28 cellular contexts compared by ENCODE assay signal in the genomic region with DNA sequence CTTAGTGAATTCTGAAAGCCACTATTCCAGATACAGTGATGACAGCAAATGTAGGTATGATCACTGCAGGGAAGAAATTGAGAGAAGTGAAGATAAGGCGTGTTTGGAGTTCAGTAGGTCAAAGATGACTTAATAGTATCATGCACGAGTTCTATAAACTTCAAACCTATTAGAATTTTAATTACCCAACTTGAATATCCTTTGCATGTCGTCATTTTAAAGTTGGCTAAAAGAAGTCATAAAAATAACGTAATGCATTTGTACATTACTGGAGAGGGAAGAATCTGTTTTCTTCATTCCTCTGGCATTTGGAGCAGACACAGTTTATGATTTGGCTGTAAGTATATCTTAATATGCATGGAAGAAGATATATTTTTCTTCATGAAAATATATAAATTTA.
"Had no signal": no experiment of that assay in that cellular context is flagged by ENCODE, and none has a peak within 500 bp of the region (broad histone marks: within the 10 kb centered on the region; RNA-seq: fewer than 3 reads in every experiment).

No MANE protein-coding gene starts in this region.

- H3K36me3 Mint-ChIP-seq: activated naive CD4-positive, alpha-beta T cell treated with anti-CD3 and anti-CD28 coated beads, Interleukin-2, amount 10 ng/mL, durations not matched to agents 7 days and 5 days; stimulated activated memory B cell treated with anti-CD40 and anti-IgM and Interleukin-4, amounts not matched to agents 10 μg/mL and 1 μg/mL and 100 μg/mL, for 72 hours had no signal

- H3K27ac ChIP-seq: colonic mucosa, epithelial cell of prostate, esophagus squamous epithelium, gastroesophageal sphincter, hepatocyte, stomach, tibial artery, WERI-Rb-1 had no signal

- H3K27me3 Mint-ChIP-seq: activated naive CD4-positive, alpha-beta T cell treated with anti-CD3 and anti-CD28 coated beads, Interleukin-2, amount 10 ng/mL, durations not matched to agents 7 days and 5 days; central memory CD8-positive, alpha-beta T cell; progenitor cell of endocrine pancreas; stimulated activated memory B cell treated with anti-CD40 and anti-IgM and Interleukin-4, amounts not matched to agents 10 μg/mL and 1 μg/mL and 100 μg/mL, for 72 hours had no signal

- H3K4me1 Mint-ChIP-seq: activated naive CD4-positive, alpha-beta T cell treated with anti-CD3 and anti-CD28 coated beads, Interleukin-2, amount 10 ng/mL, durations not matched to agents 7 days and 5 days; central memory CD8-positive, alpha-beta T cell; stimulated activated memory B cell treated with anti-CD40 and anti-IgM and Interleukin-4, amounts not matched to agents 10 μg/mL and 1 μg/mL and 100 μg/mL, for 72 hours had no signal

- DNase-seq: activated CD4-positive, alpha-beta T cell treated with anti-CD3 and anti-CD28 coated beads for 48 hours; activated CD4-positive, alpha-beta T cell treated with anti-CD3 and anti-CD28 coated beads, Interleukin-2, amount 50 U/mL, for 48 hours; activated CD8-positive, alpha-beta memory T cell treated with anti-CD3 and anti-CD28 coated beads, Interleukin-2, amount 50 U/mL, for 48 hours; activated gamma-delta T cell; activated naive CD4-positive, alpha-beta T cell treated with anti-CD3 and anti-CD28 coated beads, Interleukin-2, amount 10 ng/mL, durations not matched to agents 7 days and 5 days; activated T-cell treated with anti-CD3 and anti-CD28 coated beads, Interleukin-2, amount 50 U/mL, for 24 hours; amygdala; colonic mucosa; effector CD8-positive, alpha-beta T cell; esophagus squamous epithelium; islet precursor cell; left ventricle myocardium superior; stimulated activated CD4-positive, alpha-beta T cell treated with anti-CD3 and anti-CD28 coated beads, Interleukin-1b, Interleukin-23, amount 100 ng/mL, for 48 hours; stimulated activated CD4-positive, alpha-beta T cell treated with anti-CD3 and anti-CD28 coated beads, Interleukin-4, amount 100 ng/mL, for 4 hours; stimulated activated CD8-positive, alpha-beta memory T cell treated with anti-CD3 and anti-CD28 coated beads, Interleukin-4, amount 100 ng/mL, for 48 hours; stomach; T-helper 9 cell; tibial artery; WERI-Rb-1 had no signal

- H3K4me3 ChIP-seq: colonic mucosa, esophagus squamous epithelium, gastroesophageal sphincter, hepatocyte, smooth muscle cell, stomach, tibial artery had no signal

- H3K36me3 ChIP-seq: colonic mucosa, esophagus squamous epithelium, gastroesophageal sphincter, stomach, tibial artery, WERI-Rb-1 had no signal

- H3K27me3 ChIP-seq: colonic mucosa, esophagus squamous epithelium, gastroesophageal sphincter, hepatocyte, stomach, tibial artery had no signal

- H3K4me1 ChIP-seq: colonic mucosa, esophagus squamous epithelium, gastroesophageal sphincter, stomach, tibial artery had no signal

- H3K9me3 ChIP-seq: colonic mucosa, esophagus squamous epithelium, gastroesophageal sphincter had no signal

- H3K9me3 Mint-ChIP-seq: T-helper 1 cell treated with Interleukin-12 subunit alpha and Interleukin-12 subunit beta and Interleukin-4 antibody, amounts not matched to agents 30 μg/mL and 1 μg/mL, for 36 hours had no signal

- H3K27ac Mint-ChIP-seq: activated naive CD4-positive, alpha-beta T cell treated with anti-CD3 and anti-CD28 coated beads, Interleukin-2, amount 10 ng/mL, durations not matched to agents 7 days and 5 days; activated T-cell treated with anti-CD3 and anti-CD28 coated beads, Interleukin-2, amount 50 U/mL, for 24 hours; progenitor cell of endocrine pancreas; stimulated activated memory B cell treated with anti-CD40 and anti-IgM and Interleukin-4, amounts not matched to agents 10 μg/mL and 1 μg/mL and 100 μg/mL, for 72 hours; T-helper 1 cell treated with Interleukin-12 subunit alpha and Interleukin-12 subunit beta and Interleukin-4 antibody, amounts not matched to agents 30 μg/mL and 1 μg/mL, for 36 hours had no signal

- H3K4me3 Mint-ChIP-seq: activated naive CD4-positive, alpha-beta T cell treated with anti-CD3 and anti-CD28 coated beads, Interleukin-2, amount 10 ng/mL, durations not matched to agents 7 days and 5 days; activated T-cell treated with anti-CD3 and anti-CD28 coated beads, Interleukin-2, amount 50 U/mL, for 24 hours; central memory CD8-positive, alpha-beta T cell; nephron; stimulated activated memory B cell treated with anti-CD40 and anti-IgM and Interleukin-4, amounts not matched to agents 10 μg/mL and 1 μg/mL and 100 μg/mL, for 72 hours; T-helper 1 cell treated with Interleukin-12 subunit alpha and Interleukin-12 subunit beta and Interleukin-4 antibody, amounts not matched to agents 30 μg/mL and 1 μg/mL, for 36 hours had no signal
